In the genomic region with DNA sequence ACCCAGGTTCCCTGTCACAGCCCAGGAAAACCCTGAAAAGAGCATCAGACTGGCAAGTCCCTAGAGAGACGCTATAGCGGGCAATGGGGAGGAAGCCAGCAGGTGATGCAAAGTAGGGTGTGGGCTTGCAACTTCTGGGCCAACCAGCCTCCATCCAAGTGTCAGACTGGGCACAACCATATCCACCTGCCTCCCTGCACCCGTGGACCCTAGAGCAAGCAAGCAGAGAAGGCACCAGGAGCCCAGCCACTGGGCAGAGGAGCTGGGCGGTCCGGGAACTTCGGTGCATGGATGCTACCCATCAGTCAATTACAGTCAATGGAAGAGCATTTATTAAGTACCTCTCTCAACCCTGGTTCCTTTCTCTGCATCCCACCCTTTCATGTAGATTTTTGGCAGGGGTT, we compare ENCODE assay signal across 14 cellular contexts. TPM values are rescaled to one million over a fixed set of nuclear protein-coding genes. Genes with fewer than 3 reads are reported as not detected.
A peak's percentile ranks its signal among the peaks of the same experiment; 100 is the strongest.
DNase-seq lines count a peak whose midpoint lies in the region; ATAC-seq, FAIRE-seq and TF ChIP-seq lines count a peak whose summit lies in the region.
"Had no signal": no experiment of that assay in that cellular context is flagged by ENCODE, and none has a peak within 500 bp of the region (broad histone marks: within the 10 kb centered on the region; RNA-seq: fewer than 3 reads in every experiment).

No MANE protein-coding gene starts in this region.

- H3K4me3 ChIP-seq in BLaER1 treated with 17β-estradiol and CSF1 and Interleukin-3, amounts not matched to agents 10 nM and 100 nM: peak overlapping the region in 4 of 10 experiments; percentile 81 to 91 (median 84); a peak in 5 of 20 replicates
- H3K4me3 ChIP-seq in Loucy (ENCODE audit: low read length, poor library complexity, severe bottlenecking) (peak overlapping the region; percentile 96), bronchial epithelial cell (ENCODE audit: low read depth, low read length) (peak overlapping the region; percentile 98)
- H3K4me3 ChIP-seq: GM23248, upper lobe of right lung had no signal

- H3K9ac ChIP-seq in BLaER1 treated with 17β-estradiol and CSF1 and Interleukin-3, amounts not matched to agents 10 nM and 100 nM: peak overlapping the region in 1 of 11 experiments; percentile 88; a peak in 2 of 22 replicates
- H3K9ac ChIP-seq in Loucy (ENCODE audit: low read depth, low read length, poor library complexity, severe bottlenecking): peak overlapping the region; percentile 90
- H3K9ac ChIP-seq: GM23248 had no signal

- no peak overlapping the region for H3K27ac ChIP-seq in BLaER1 treated with 17β-estradiol and CSF1 and Interleukin-3, amounts not matched to agents 10 nM and 100 nM
- H3K27ac ChIP-seq: ascending aorta, GM23248, Peyer's patch, upper lobe of right lung had no signal

- H4K20me1 ChIP-seq in BLaER1 treated with 17β-estradiol and CSF1 and Interleukin-3, amounts not matched to agents 10 nM and 100 nM: peaks cover 0 to 73% (median 68%) of the 10 kb centered on the region in 11 experiments; a peak in 19 of 22 replicates
- peaks cover 69% of the 10 kb centered on the region for H4K20me1 ChIP-seq in Loucy (ENCODE audit: insufficient read depth, low read length, poor library complexity, severe bottlenecking)

- peak overlapping the region; percentile 95 to 100 (median 99); a peak in 21 of 22 replicates for H3K4me2 ChIP-seq in BLaER1 treated with 17β-estradiol and CSF1 and Interleukin-3, amounts not matched to agents 10 nM and 100 nM
- H3K4me2 ChIP-seq in Loucy (ENCODE audit: low read depth, low read length, poor library complexity, severe bottlenecking): peak overlapping the region; percentile 97

- TF ChIP-seq CTCF in Loucy (conservative IDR thresholded peaks at IDR 0.05; ENCODE audit: low read length): no peak
- no peak for TF ChIP-seq CTCF in bronchial epithelial cell (IDR thresholded peaks at IDR 0.05; ENCODE audit: insufficient read depth, low read length, severe bottlenecking)

- no peak overlapping the region for H2AFZ ChIP-seq in Loucy (ENCODE audit: low read length)
- H2AFZ ChIP-seq: GM23248 had no signal

- H3K36me3 Mint-ChIP-seq in memory B cell: no peaks in the 10 kb centered on the region
- no peaks in the 10 kb centered on the region for H3K36me3 Mint-ChIP-seq in activated naive CD4-positive, alpha-beta T cell treated with anti-CD3 and anti-CD28 coated beads, Interleukin-2, amount 50 U/mL, for 72 hours

- H3K9me3 ChIP-seq in BLaER1 treated with 17β-estradiol and CSF1 and Interleukin-3, amounts not matched to agents 10 nM and 100 nM (replicated peaks in 1 of 11): no peaks in the 10 kb centered on the region
- H3K9me3 ChIP-seq in Loucy (ENCODE audit: insufficient read depth, low read depth, low read length): no peaks in the 10 kb centered on the region
- H3K9me3 ChIP-seq: ascending aorta, Peyer's patch, upper lobe of right lung had no signal

- H3K9me3 Mint-ChIP-seq in memory B cell: no peaks in the 10 kb centered on the region
- H3K9me3 Mint-ChIP-seq in activated naive CD4-positive, alpha-beta T cell treated with anti-CD3 and anti-CD28 coated beads, Interleukin-2, amount 50 U/mL, for 72 hours: no peaks in the 10 kb centered on the region

- no peaks in the 10 kb centered on the region for H3K36me3 ChIP-seq in BLaER1 treated with 17β-estradiol and CSF1 and Interleukin-3, amounts not matched to agents 10 nM and 100 nM
- H3K36me3 ChIP-seq in Loucy (ENCODE audit: insufficient read depth, low read length) (peaks cover 7% of the 10 kb centered on the region; the same call in 1 of the 2 replicates), bronchial epithelial cell (ENCODE audit: control insufficient read depth, insufficient read depth, low read length) (peaks cover 41% of the 10 kb centered on the region)
- H3K36me3 ChIP-seq: ascending aorta, Peyer's patch, upper lobe of right lung had no signal

- DNase-seq in bronchial epithelial cell (ENCODE audit: low read depth): no peak
- peak in 1 of 2 donors; percentile 26 for DNase-seq in memory B cell (ENCODE audit: low spot score in 2 of 2)
- no peak for DNase-seq in effector CD8-positive, alpha-beta T cell (lab: John Stamatoyannopoulos, UW)
- no peak for DNase-seq in activated naive CD4-positive, alpha-beta T cell treated with anti-CD3 and anti-CD28 coated beads, Interleukin-2, amount 50 U/mL, for 72 hours (ENCODE audit: low spot score in 2 of 2)
- DNase-seq in pons (ENCODE audit: low spot score): no peak
- DNase-seq in DMS153 treated with DMSO at 0.1 percent for 48 hours (lab: John Stamatoyannopoulos, UW; ENCODE audit: unreplicated experiment): no peak
- DNase-seq: GM23248, IMR-90, NCI-H187, Peyer's patch, upper lobe of right lung had no signal

- H3K79me2 ChIP-seq in Loucy (ENCODE audit: insufficient read depth, low read length): peaks cover 73% of the 10 kb centered on the region

- peaks cover 19% of the 10 kb centered on the region for H3K4me1 Mint-ChIP-seq in memory B cell

- H3K27me3 ChIP-seq in BLaER1 treated with 17β-estradiol and CSF1 and Interleukin-3, amounts not matched to agents 10 nM and 100 nM: peaks cover 8 to 25% (median 18%) of the 10 kb centered on the region in 11 experiments; a peak in 15 of 22 replicates
- peaks cover 4% of the 10 kb centered on the region for H3K27me3 ChIP-seq in Loucy (ENCODE audit: insufficient read depth, low read length, poor library complexity, severe bottlenecking)
- no peaks in the 10 kb centered on the region for H3K27me3 ChIP-seq in bronchial epithelial cell (ENCODE audit: control insufficient read depth, insufficient read depth, low read length)
- H3K27me3 ChIP-seq: ascending aorta, Peyer's patch, upper lobe of right lung had no signal

- H3K27ac Mint-ChIP-seq in memory B cell: no peak overlapping the region
- H3K27ac Mint-ChIP-seq in activated naive CD4-positive, alpha-beta T cell treated with anti-CD3 and anti-CD28 coated beads, Interleukin-2, amount 50 U/mL, for 72 hours: no peak overlapping the region

- H3K4me1 ChIP-seq in BLaER1 treated with 17β-estradiol and CSF1 and Interleukin-3, amounts not matched to agents 10 nM and 100 nM: peaks cover 37 to 78% (median 73%) of the 10 kb centered on the region in 10 experiments
- peaks cover 57% of the 10 kb centered on the region for H3K4me1 ChIP-seq in Loucy (ENCODE audit: insufficient read depth, low read length, poor library complexity, severe bottlenecking)

- peaks cover 11% of the 10 kb centered on the region for H3K27me3 Mint-ChIP-seq in memory B cell

- H3F3A ChIP-seq in Loucy (ENCODE audit: low read depth): no peaks in the 10 kb centered on the region

- no peak for ATAC-seq in memory B cell (ENCODE audit: low read depth)
- no peak for ATAC-seq in activated naive CD4-positive, alpha-beta T cell treated with anti-CD3 and anti-CD28 coated beads, Interleukin-2, amount 50 U/mL, for 72 hours
- ATAC-seq: upper lobe of right lung had no signal

- H3K9me2 ChIP-seq in Loucy (replicated peaks; ENCODE audit: low read depth, low read length): no peaks in the 10 kb centered on the region

- peak overlapping the region; percentile 53 for H3K4me3 Mint-ChIP-seq in memory B cell

- FAIRE-seq in bronchial epithelial cell (lab: Jason Lieb, UNC): no peak

RNA-seq across cellular contexts. Expression of a gene that starts 2.8 kb away (rescaled TPM):
- 85.3 and 161 TPM in 2 replicates for total RNA-seq in bronchial epithelial cell
- 1 to 10 TPM in 1 of 2 donors, under 1 TPM in 1; 0.20 to 2.2 TPM for total RNA-seq in activated naive CD4-positive, alpha-beta T cell treated with anti-CD3 and anti-CD28 coated beads, Interleukin-2, amount 50 U/mL, for 72 hours

Comparison
In these comparisons a context has a peak if more than half of its experiments do, and no peak if none do; other contexts are left out.
1. RNA of a gene that starts 2.8 kb away (total RNA-seq): 85.3 to 161 TPM in bronchial epithelial cell; 0.20 to 2.2 TPM in activated naive CD4-positive, alpha-beta T cell treated with anti-CD3 and anti-CD28 coated beads, Interleukin-2, amount 50 U/mL, for 72 hours; every median in the first group is over 10 times any median in the second.